Comparison of ENCODE assay signal across 8 cellular contexts in the genomic region with DNA sequence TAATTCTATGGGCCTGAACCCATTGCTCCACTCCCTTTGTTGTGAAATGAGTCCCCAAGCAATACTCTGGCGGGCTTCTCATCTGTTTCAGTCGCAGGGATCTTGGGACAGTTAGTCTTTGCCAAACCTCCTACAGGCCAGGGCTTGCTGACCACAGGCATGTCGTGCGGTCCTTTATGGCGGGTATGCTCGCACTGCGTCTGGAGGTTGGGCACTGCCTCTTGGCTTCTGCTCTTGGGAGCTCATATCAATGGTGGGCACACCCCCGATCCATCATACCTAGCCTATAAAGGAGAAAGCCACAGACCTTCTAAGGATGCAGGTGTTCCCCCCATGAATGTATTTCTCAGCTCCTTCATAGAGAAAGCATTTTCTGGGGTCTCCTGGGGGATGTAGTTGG. TPM values are rescaled to one million over a fixed set of nuclear protein-coding genes. Genes with fewer than 3 reads are reported as not detected.
"Had no signal": no experiment of that assay in that cellular context is flagged by ENCODE, and none has a peak within 500 bp of the region (broad histone marks: within the 10 kb centered on the region; RNA-seq: fewer than 3 reads in every experiment).

No MANE protein-coding gene starts in this region.

- H3K9me3 Mint-ChIP-seq: HFFc6 had no signal

- H3K36me3 ChIP-seq: HAP-1 had no signal

- H3K4me3 ChIP-seq: GM23248, HAP-1 had no signal

- H3K27ac ChIP-seq: GM23248, HL-60 had no signal

- H3K9ac ChIP-seq: GM23248 had no signal

- H3K4me3 Mint-ChIP-seq: HFFc6, IgD-negative memory B cell had no signal

- FAIRE-seq: HepG2 had no signal

- H3K27ac Mint-ChIP-seq: HFFc6, IgD-negative memory B cell had no signal

- H3K9me3 ChIP-seq: HAP-1 had no signal

- H3K4me1 ChIP-seq: HAP-1 had no signal

- H2AFZ ChIP-seq: GM23248 had no signal

- DNase-seq: GM23248, GOT3, H7, HFFc6 had no signal

RNA-seq across cellular contexts. Expression of a gene that starts 21.6 kb away (rescaled TPM):
- polyA plus RNA-seq: HepG2, IgD-negative memory B cell had no signal
